9 cellular contexts compared by ENCODE assay signal in the genomic region with DNA sequence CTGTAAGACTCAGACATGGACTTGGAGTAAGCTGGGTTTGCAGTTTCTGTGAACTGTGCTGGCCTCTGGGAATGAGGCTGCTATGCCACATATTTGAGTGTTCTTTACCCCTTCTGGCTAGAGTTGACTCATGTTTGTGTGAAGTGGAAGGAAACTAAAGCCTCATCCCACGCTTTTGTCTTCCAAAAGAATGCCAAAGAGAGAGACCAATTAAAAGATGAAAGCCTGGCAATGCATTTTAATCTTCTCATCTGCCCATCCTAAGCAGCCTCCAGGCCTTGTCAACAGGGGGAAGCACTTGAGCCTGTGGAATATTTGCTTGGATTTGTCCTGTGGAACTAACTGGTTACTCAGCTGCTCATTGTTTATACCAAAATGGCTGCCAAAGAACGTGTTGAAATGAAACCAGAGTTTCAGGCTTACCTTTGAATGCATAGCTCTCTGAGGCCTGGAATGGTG. TPM values are rescaled to one million over a fixed set of nuclear protein-coding genes. Genes with fewer than 3 reads are reported as not detected.
DNase-seq lines count a peak whose midpoint lies in the region; ATAC-seq, FAIRE-seq and TF ChIP-seq lines count a peak whose summit lies in the region.
"Had no signal": no experiment of that assay in that cellular context is flagged by ENCODE, and none has a peak within 500 bp of the region (broad histone marks: within the 10 kb centered on the region; RNA-seq: fewer than 3 reads in every experiment).

No MANE protein-coding gene starts in this region.

- intact Hi-C loops in PC-9 (cut with micrococcal nuclease; ENCODE audit: unreplicated experiment), result loop anchor here (1.0 to 5.0 kb wide), 3 partner anchors 332 to 1217 kb away; no protein-coding TSS in a partner anchor

- no peak overlapping the region for H3K4me3 ChIP-seq in PC-9
- no peak overlapping the region for H3K4me3 ChIP-seq in fibroblast of pulmonary artery (replicated peaks; ENCODE audit: low read depth, low read length)
- H3K4me3 ChIP-seq: adrenal gland had no signal

- no peaks in the 10 kb centered on the region for H3K4me1 Mint-ChIP-seq in stimulated activated memory B cell treated with anti-CD40 and anti-IgM and Interleukin-4, amounts not matched to agents 10 μg/mL and 1 μg/mL and 100 μg/mL, for 72 hours

- FAIRE-seq in urothelium cell line (lab: Jason Lieb, UNC), result no peak

- H3K9me3 Mint-ChIP-seq in stimulated activated memory B cell treated with anti-CD40 and anti-IgM and Interleukin-4, amounts not matched to agents 10 μg/mL and 1 μg/mL and 100 μg/mL, for 72 hours, result peaks cover 3% of the 10 kb centered on the region

- no peaks in the 10 kb centered on the region; the same call in 1 of the 2 replicates for H3F3A ChIP-seq in PC-9 (ENCODE audit: insufficient read depth, low read depth)

- H3K4me3 Mint-ChIP-seq in stimulated activated memory B cell treated with anti-CD40 and anti-IgM and Interleukin-4, amounts not matched to agents 10 μg/mL and 1 μg/mL and 100 μg/mL, for 72 hours, result no peak overlapping the region

- H2AFZ ChIP-seq in PC-9, result no peak overlapping the region

- no peaks in the 10 kb centered on the region for H4K20me1 ChIP-seq in PC-9 (ENCODE audit: insufficient read depth)

- no peaks in the 10 kb centered on the region for H3K27me3 ChIP-seq in PC-9 (ENCODE audit: insufficient read depth, low read depth)
- H3K27me3 ChIP-seq: adrenal gland had no signal

- H3K27ac ChIP-seq in PC-9, result peak overlapping the region; percentile 65
- H3K27ac ChIP-seq: adrenal gland had no signal

- no peak for ATAC-seq in stimulated activated memory B cell treated with anti-CD40 and anti-IgM and Interleukin-4, amounts not matched to agents 10 μg/mL and 1 μg/mL and 100 μg/mL, for 72 hours
- ATAC-seq in GM21717 (IDR thresholded peaks at IDR 0.05; ENCODE audit: unreplicated experiment), result no peak

- POLR2A ChIA-PET in PC-9 (lab: Charles Lee; ENCODE audit: unreplicated experiment), result interaction anchor here (0.6 to 0.8 kb wide), 2 partner anchors 11 to 117 kb away, joined by 4 to 40 read pairs; no protein-coding TSS in a partner anchor

- TF ChIP-seq CTCF in PC-9 (conservative IDR thresholded peaks at IDR 0.05) (no peak; the same call in 1 of the 2 replicates), fibroblast of pulmonary artery (IDR thresholded peaks at IDR 0.05; ENCODE audit: low read length, missing control alignments) (peak; percentile 27)

- no peaks in the 10 kb centered on the region for H3K9me3 ChIP-seq in PC-9 (ENCODE audit: insufficient read depth, low read depth)
- H3K9me3 ChIP-seq: adrenal gland had no signal

- H3K36me3 Mint-ChIP-seq in stimulated activated memory B cell treated with anti-CD40 and anti-IgM and Interleukin-4, amounts not matched to agents 10 μg/mL and 1 μg/mL and 100 μg/mL, for 72 hours, result peaks cover 10% of the 10 kb centered on the region

- peaks cover 11% of the 10 kb centered on the region for H3K4me1 ChIP-seq in PC-9 (replicated peaks; ENCODE audit: insufficient read depth)
- H3K4me1 ChIP-seq: adrenal gland had no signal

- no peak overlapping the region for H3K4me2 ChIP-seq in PC-9

- CTCF ChIA-PET in PC-9 (lab: Charles Lee), result interaction anchor here (0.6 to 1.0 kb wide), 2 partner anchors 10 to 104 kb away, joined by 3 read pairs; no protein-coding TSS in a partner anchor

- H3K9me2 ChIP-seq in PC-9 (ENCODE audit: insufficient read depth), result no peaks in the 10 kb centered on the region

- H3K79me2 ChIP-seq in PC-9 (ENCODE audit: low read depth), result no peaks in the 10 kb centered on the region; the same call in 1 of the 2 replicates

- no peaks in the 10 kb centered on the region for H3K36me3 ChIP-seq in PC-9 (ENCODE audit: low read depth)
- H3K36me3 ChIP-seq: adrenal gland had no signal

- H3K27me3 Mint-ChIP-seq in stimulated activated memory B cell treated with anti-CD40 and anti-IgM and Interleukin-4, amounts not matched to agents 10 μg/mL and 1 μg/mL and 100 μg/mL, for 72 hours, result no peaks in the 10 kb centered on the region

- DNase-seq in stimulated activated CD4-positive, alpha-beta T cell treated with anti-CD3 and anti-CD28 coated beads, Interleukin-15, amount 100 ng/mL, for 24 hours, result peak; percentile 12
- DNase-seq in stimulated activated CD4-positive, alpha-beta T cell treated with anti-CD3 and anti-CD28 coated beads, Interleukin-4, amount 100 ng/mL, for 1 hour, result no peak
- DNase-seq in PC-9 (peak; percentile 16 to 70), fibroblast of pulmonary artery (ENCODE audit: low read depth) (peak; percentile 73), urothelium cell line (ENCODE audit: low spot score) (peak; percentile 9), inferior parietal cortex (ENCODE audit: extremely low spot score) (no peak)
- DNase-seq: adrenal gland had no signal

- BruUV-seq in PC-9 (replicated peaks; lab: Mats Ljungman, UMichigan), result no TSS peak

- H3K27ac Mint-ChIP-seq in stimulated activated memory B cell treated with anti-CD40 and anti-IgM and Interleukin-4, amounts not matched to agents 10 μg/mL and 1 μg/mL and 100 μg/mL, for 72 hours, result no peak overlapping the region

RNA-seq across cellular contexts. Expression of gene LMO7, which starts 49.1 kb away (rescaled TPM):
- 92.8 and 93.0 TPM in 2 replicates for total RNA-seq in PC-9 (2021)

Comparison
In these comparisons a context has a peak if more than half of its experiments do, and no peak if none do; other contexts are left out.
1. DNase-seq: peak in stimulated activated CD4-positive, alpha-beta T cell treated with anti-CD3 and anti-CD28 coated beads, Interleukin-15, amount 100 ng/mL, for 24 hours (single experiment), PC-9 (2 of 2), fibroblast of pulmonary artery (single experiment) and urothelium cell line (single experiment); none in stimulated activated CD4-positive, alpha-beta T cell treated with anti-CD3 and anti-CD28 coated beads, Interleukin-4, amount 100 ng/mL, for 1 hour (single experiment) and inferior parietal cortex (single experiment).